8 cellular contexts compared by ENCODE assay signal in the genomic region with DNA sequence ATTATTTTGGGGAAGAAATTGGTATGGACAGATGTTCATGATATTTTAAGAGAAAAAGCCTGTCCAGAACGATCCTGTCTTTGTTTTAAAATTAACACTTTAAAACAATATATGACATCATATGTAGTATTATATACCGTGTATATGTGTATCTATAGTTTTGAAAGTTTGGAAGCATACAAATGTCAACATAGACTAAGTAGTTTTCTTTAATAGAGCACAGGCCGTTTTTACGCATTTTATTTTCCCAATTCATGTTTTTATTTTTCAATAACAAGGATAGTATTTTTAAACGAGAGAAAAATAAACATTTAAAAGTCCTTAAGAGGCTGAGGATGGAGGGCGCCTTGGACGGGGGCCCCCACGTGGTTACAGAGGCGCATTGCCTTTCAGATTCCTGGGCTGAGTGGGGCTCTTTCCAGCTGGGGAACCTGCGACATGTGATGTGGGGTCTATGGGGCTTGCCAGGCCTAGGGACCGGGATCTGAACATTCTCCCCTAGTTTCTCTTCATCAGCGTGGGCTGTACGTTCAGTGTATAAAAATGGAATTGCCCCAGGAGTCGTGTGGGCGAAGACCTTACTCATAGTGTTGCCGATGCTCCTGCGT.
DNase-seq lines count a peak whose midpoint lies in the region; ATAC-seq and TF ChIP-seq lines count a peak whose summit lies in the region.

No MANE protein-coding gene starts in this region.

- H3K27me3 Mint-ChIP-seq in CD4-positive, alpha-beta memory T cell: peaks cover 5 to 10% of the 10 kb centered on the region in 2 donors
- peaks cover 17% of the 10 kb centered on the region for H3K27me3 Mint-ChIP-seq in activated T-cell treated with anti-CD3 and anti-CD28 coated beads, Interleukin-2, amount 50 U/mL, for 72 hours (ENCODE audit: low read depth)
- H3K27me3 Mint-ChIP-seq in naive thymus-derived CD8-positive, alpha-beta T cell: peaks cover 0 to 2% (median 0%) of the 10 kb centered on the region in 5 donors

- peaks cover 23 to 49% (median 35%) of the 10 kb centered on the region in 4 donors for H3K4me1 Mint-ChIP-seq in CD4-positive, alpha-beta memory T cell
- H3K4me1 Mint-ChIP-seq in activated T-cell treated with anti-CD3 and anti-CD28 coated beads, Interleukin-2, amount 50 U/mL, for 72 hours (ENCODE audit: low read depth): peaks cover 35% of the 10 kb centered on the region
- peaks cover 21 to 41% (median 34%) of the 10 kb centered on the region in 4 donors for H3K4me1 Mint-ChIP-seq in naive thymus-derived CD8-positive, alpha-beta T cell

- POLR2A ChIA-PET in CD4-positive, alpha-beta memory T cell (lab: Charles Lee; ENCODE audit: partially characterized antibody): interaction anchor here (0.6 to 2.4 kb wide), 8 partner anchors 26 to 363 kb away, joined by 3 to 10 read pairs (median 6); partner anchors contain the start of genes ZNF777 and ZNF783
- POLR2A ChIA-PET in naive thymus-derived CD8-positive, alpha-beta T cell (lab: Charles Lee): interaction anchor here (1.0 to 1.5 kb wide), 6 partner anchors 90 to 478 kb away, joined by 3 to 6 read pairs (median 3); partner anchors contain the start of genes ZNF282 and ZNF398

- H3K4me2 ChIP-seq in OCI-LY3 (ENCODE audit: low read length): peak overlapping the region; percentile 82

- H3K4me1 ChIP-seq in CD4-positive, alpha-beta memory T cell (ENCODE audit: insufficient read depth, low read length): peaks cover 41% of the 10 kb centered on the region
- H3K4me1 ChIP-seq in OCI-LY3 (ENCODE audit: low read length) (peaks cover 30% of the 10 kb centered on the region), stomach smooth muscle (ENCODE audit: control insufficient read depth, insufficient read depth, low read length) (peaks cover 15% of the 10 kb centered on the region)

- H3K9ac ChIP-seq in OCI-LY3 (ENCODE audit: low read length) (peak overlapping the region; percentile 68), stomach smooth muscle (ENCODE audit: low read length in 2 of 2) (peak overlapping the region in 1 of 2 donors; percentile 85)

- ATAC-seq in activated T-cell treated with anti-CD3 and anti-CD28 coated beads, Interleukin-2, amount 50 U/mL, for 72 hours (replicated peaks in 1 of 2): no peak
- ATAC-seq in naive thymus-derived CD8-positive, alpha-beta T cell: peak in 1 of 2 donors; percentile 14
- no peak for ATAC-seq in HG03139 (IDR thresholded peaks at IDR 0.05; ENCODE audit: unreplicated experiment)

- H3K9me3 ChIP-seq in CD4-positive, alpha-beta memory T cell (ENCODE audit: control insufficient read depth in 1 of 2, low read length in 2 of 2): no peaks in the 10 kb centered on the region
- no peaks in the 10 kb centered on the region for H3K9me3 ChIP-seq in OCI-LY3 (ENCODE audit: insufficient read depth, low read length)
- H3K9me3 ChIP-seq in stomach smooth muscle (ENCODE audit: control insufficient read depth in 2 of 2, low read length in 2 of 2): no peaks in the 10 kb centered on the region

- H3K36me3 Mint-ChIP-seq in CD4-positive, alpha-beta memory T cell: peaks cover 12 to 22% of the 10 kb centered on the region in 2 donors
- peaks cover 4% of the 10 kb centered on the region in 2 donors for H3K36me3 Mint-ChIP-seq in activated T-cell treated with anti-CD3 and anti-CD28 coated beads, Interleukin-2, amount 50 U/mL, for 72 hours (ENCODE audit: insufficient read depth in 2 of 2)
- peaks cover 0 to 14% (median 0%) of the 10 kb centered on the region in 3 donors for H3K36me3 Mint-ChIP-seq in naive thymus-derived CD8-positive, alpha-beta T cell

- peaks cover 14% of the 10 kb centered on the region for H4K20me1 ChIP-seq in OCI-LY3 (ENCODE audit: insufficient read depth, low read length)

- H3K4me3 Mint-ChIP-seq in CD4-positive, alpha-beta memory T cell: peak overlapping the region; percentile 68 to 95 (median 71)
- H3K4me3 Mint-ChIP-seq in activated T-cell treated with anti-CD3 and anti-CD28 coated beads, Interleukin-2, amount 50 U/mL, for 72 hours: peak overlapping the region; percentile 81 to 99
- peak overlapping the region; percentile 73 to 96 (median 86) for H3K4me3 Mint-ChIP-seq in naive thymus-derived CD8-positive, alpha-beta T cell

- CTCF ChIA-PET in CD4-positive, alpha-beta memory T cell (lab: Charles Lee; ENCODE audit: partially characterized antibody): interaction anchor here (0.6 to 3.0 kb wide), 31 partner anchors 10 to 1651 kb away, joined by 3 to 12 read pairs (median 4); partner anchors contain the start of gene ZNF783

- H3K36me3 ChIP-seq in CD4-positive, alpha-beta memory T cell (ENCODE audit: insufficient read depth, low read length): peaks cover 7% of the 10 kb centered on the region
- H3K36me3 ChIP-seq in H7 (replicated peaks; ENCODE audit: control insufficient read depth, insufficient read depth, low read length): peaks cover 4% of the 10 kb centered on the region
- H3K36me3 ChIP-seq in OCI-LY3 (replicated peaks; ENCODE audit: low read depth, low read length): peaks cover 10% of the 10 kb centered on the region
- peaks cover 6% of the 10 kb centered on the region in 2 donors for H3K36me3 ChIP-seq in stomach smooth muscle (ENCODE audit: control insufficient read depth in 2 of 2, insufficient read depth in 2 of 2, low read length in 2 of 2)

- DNase-seq in CD4-positive, alpha-beta memory T cell: peak in 4 of 5 donors; percentile 27 to 48 (median 42)
- DNase-seq in H7 (peak; percentile 85), fibroblast of the aortic adventitia (ENCODE audit: low read depth) (peak; percentile 60)
- peak; percentile 73 to 74 for DNase-seq in activated T-cell treated with anti-CD3 and anti-CD28 coated beads, Interleukin-2, amount 50 U/mL, for 72 hours
- peak in 9 of 10 donors; percentile 11 to 51 (median 43) for DNase-seq in naive thymus-derived CD8-positive, alpha-beta T cell

- H3K79me2 ChIP-seq in OCI-LY3 (ENCODE audit: low read length): peaks cover 25% of the 10 kb centered on the region

- peak overlapping the region in 5 of 7 donors; percentile 10 to 79 (median 66) for H3K27ac Mint-ChIP-seq in CD4-positive, alpha-beta memory T cell
- peak overlapping the region; percentile 38 for H3K27ac Mint-ChIP-seq in activated T-cell treated with anti-CD3 and anti-CD28 coated beads, Interleukin-2, amount 50 U/mL, for 72 hours
- H3K27ac Mint-ChIP-seq in naive thymus-derived CD8-positive, alpha-beta T cell: peak overlapping the region in 9 of 10 donors; percentile 4 to 92 (median 69)

- peak overlapping the region; percentile 91 for H2AFZ ChIP-seq in OCI-LY3 (ENCODE audit: low read depth, low read length)

- TF ChIP-seq CTCF in OCI-LY3 (IDR thresholded peaks at IDR 0.05; ENCODE audit: low read depth, low read length) (peak; percentile 75), fibroblast of the aortic adventitia (IDR thresholded peaks at IDR 0.05; ENCODE audit: insufficient read depth, low read length) (peak; percentile 69)

- H3K27ac ChIP-seq in CD4-positive, alpha-beta memory T cell (ENCODE audit: low read depth, low read length): no peak overlapping the region
- H3K27ac ChIP-seq in OCI-LY3 (ENCODE audit: low read length) (no peak overlapping the region), stomach smooth muscle (ENCODE audit: low read length) (peak overlapping the region; percentile 86)

- H3K4me3 ChIP-seq in CD4-positive, alpha-beta memory T cell (ENCODE audit: low read length in 2 of 2): peak overlapping the region; percentile 72 to 76
- H3K4me3 ChIP-seq in H7 (ENCODE audit: insufficient read depth, low read depth, low read length): no peak overlapping the region
- peak overlapping the region; percentile 81 for H3K4me3 ChIP-seq in OCI-LY3 (ENCODE audit: low read length)
- H3K4me3 ChIP-seq in fibroblast of the aortic adventitia (ENCODE audit: low read depth, low read length): no peak overlapping the region
- H3K4me3 ChIP-seq in stomach smooth muscle (ENCODE audit: low read length in 2 of 2): peak overlapping the region; percentile 86

- intact Hi-C loops in CD4-positive, alpha-beta memory T cell (cut with micrococcal nuclease): loop anchor here (2.0 to 10.0 kb wide), 3 partner anchors 45 to 481 kb away; partner anchors contain the start of gene ZNF398

- H3K27me3 ChIP-seq in CD4-positive, alpha-beta memory T cell (ENCODE audit: insufficient read depth, low read length): peaks cover 4% of the 10 kb centered on the region
- peaks cover 3% of the 10 kb centered on the region; the same call in 1 of the 2 replicates for H3K27me3 ChIP-seq in H7 (ENCODE audit: control insufficient read depth, insufficient read depth, low read length)
- H3K27me3 ChIP-seq in OCI-LY3 (ENCODE audit: low read depth, low read length): peaks cover 24% of the 10 kb centered on the region
- no peaks in the 10 kb centered on the region for H3K27me3 ChIP-seq in stomach smooth muscle (ENCODE audit: control insufficient read depth in 1 of 2, insufficient read depth in 2 of 2, low read length in 2 of 2)

- no peaks in the 10 kb centered on the region for H3K9me3 Mint-ChIP-seq in CD4-positive, alpha-beta memory T cell
- no peaks in the 10 kb centered on the region for H3K9me3 Mint-ChIP-seq in activated T-cell treated with anti-CD3 and anti-CD28 coated beads, Interleukin-2, amount 50 U/mL, for 72 hours
- H3K9me3 Mint-ChIP-seq in naive thymus-derived CD8-positive, alpha-beta T cell: no peaks in the 10 kb centered on the region

Comparison
In these comparisons a context has a peak if more than half of its experiments do, and no peak if none do; other contexts are left out.
1. H3K4me3 ChIP-seq: peak in CD4-positive, alpha-beta memory T cell (2 of 2), OCI-LY3 (single experiment) and stomach smooth muscle (2 of 2); none in H7 (single experiment) and fibroblast of the aortic adventitia (single experiment).
2. Peak in every context shown above with its lines, with median percentiles within 50 percentile points of each other: DNase-seq, H3K27ac Mint-ChIP-seq and H3K4me3 Mint-ChIP-seq.